Comparison of ENCODE assay signal across 2 cellular contexts in the genomic region with DNA sequence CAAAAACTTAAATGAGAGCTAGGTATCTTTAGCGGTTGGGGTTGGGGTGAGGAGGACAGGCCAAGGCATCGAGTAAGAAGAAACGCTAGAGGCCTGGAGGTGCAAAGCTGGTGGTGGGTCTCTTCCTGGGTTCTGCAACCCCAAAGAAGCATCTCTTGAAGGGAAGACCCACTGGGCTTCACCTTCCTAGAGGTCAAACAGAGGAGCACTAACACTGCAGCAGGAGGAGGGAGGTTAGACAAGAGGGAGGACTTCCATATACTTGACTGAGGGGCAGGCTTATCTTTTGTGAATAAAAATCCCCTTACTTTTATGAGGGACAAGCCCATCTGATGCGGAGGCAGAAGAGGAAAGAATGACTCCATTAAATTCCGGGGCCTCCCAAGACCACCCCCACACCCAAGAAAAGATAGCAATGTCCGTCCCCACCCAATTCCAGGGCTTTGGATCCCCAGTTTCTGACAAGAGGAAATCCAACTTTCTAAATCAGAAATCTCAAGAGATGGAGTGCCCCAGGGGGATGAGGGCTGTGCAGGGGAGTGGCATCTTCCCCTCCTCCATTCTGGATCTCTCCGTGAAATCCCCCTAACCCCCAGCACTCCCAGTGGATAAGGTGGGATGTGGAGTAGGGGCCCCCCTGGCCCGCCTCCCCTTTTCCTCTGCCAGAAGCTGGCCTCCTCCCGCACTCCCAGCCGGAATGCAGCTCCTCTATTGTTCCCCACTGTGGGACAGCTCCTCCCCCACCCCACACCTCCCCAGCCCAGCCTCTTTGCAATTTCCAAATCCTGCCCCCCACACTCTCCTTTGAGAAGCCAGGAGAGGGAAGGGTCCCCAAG.
A peak's percentile ranks its signal among the peaks of the same experiment; 100 is the strongest.
TF ChIP-seq lines count a peak whose summit lies in the region.

No MANE protein-coding gene starts in this region.

TF ChIP-seq in A549, 52 proteins besides CTCF, POLR2A, EP300 and RAD21:
- no peak for TF ChIP-seq GATA3 (IDR thresholded peaks at IDR 0.05; ENCODE audit: borderline replicate concordance)
- TF ChIP-seq RCOR1 (IDR thresholded peaks at IDR 0.05; ENCODE audit: low read depth, low read length): no peak
- TF ChIP-seq JUN (IDR thresholded peaks at IDR 0.05): no peak

TF ChIP-seq in HEK293, 187 proteins besides CTCF, POLR2A, EP300 and RAD21:
- TF ChIP-seq IKZF3 (tag by site-specific recombination; IDR thresholded peaks at IDR 0.05) (peak; percentile 30; the same call in 1 of the 2 replicates), ZNF747 (tag by site-specific recombination; IDR thresholded peaks at IDR 0.05) (no peak), ZFHX2 (tag by site-specific recombination; conservative IDR thresholded peaks at IDR 0.05) (0 out of 2 replicates have a peak, but pooled peaks have one; percentile 8), ZNF48 (tag by site-specific recombination; IDR thresholded peaks at IDR 0.05) (no peak), ZNF596 (tag by site-specific recombination; IDR thresholded peaks at IDR 0.05) (no peak), HOXA7 (CRISPR knock-in tag; IDR thresholded peaks at IDR 0.05; ENCODE audit: borderline replicate concordance) (no peak), SETDB1 (IDR thresholded peaks at IDR 0.05; ENCODE audit: insufficient read length, low read length) (no peak), SP7 (tag by site-specific recombination; IDR thresholded peaks at IDR 0.05) (no peak), ZNF341 (tag by site-specific recombination; IDR thresholded peaks at IDR 0.05; ENCODE audit: low read depth) (peak; percentile 43; the same call in 1 of the 2 replicates), ZNF561 (tag by site-specific recombination; IDR thresholded peaks at IDR 0.05; ENCODE audit: borderline replicate concordance) (no peak), ZNF658 (tag by site-specific recombination; IDR thresholded peaks at IDR 0.05) (no peak), ZNF629 (tag by site-specific recombination; IDR thresholded peaks at IDR 0.05) (no peak), ZNF777 (tag by site-specific recombination; IDR thresholded peaks at IDR 0.05; ENCODE audit: borderline replicate concordance) (no peak), ZBTB48 (tag by site-specific recombination; IDR thresholded peaks at IDR 0.05) (no peak), ZNF830 (tag by site-specific recombination; IDR thresholded peaks at IDR 0.05; ENCODE audit: low read depth) (no peak), ZFP41 (tag by site-specific recombination; IDR thresholded peaks at IDR 0.05; ENCODE audit: borderline replicate concordance) (no peak), YY1 (tag by site-specific recombination; IDR thresholded peaks at IDR 0.05) (no peak)
- TF ChIP-seq, protein P1, sequence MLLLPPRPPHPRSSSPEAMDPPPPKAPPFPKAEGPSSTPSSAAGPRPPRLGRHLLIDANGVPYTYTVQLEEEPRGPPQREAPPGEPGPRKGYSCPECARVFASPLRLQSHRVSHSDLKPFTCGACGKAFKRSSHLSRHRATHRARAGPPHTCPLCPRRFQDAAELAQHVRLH (tag by site-specific recombination; IDR thresholded peaks at IDR 0.05): no peak
- TF ChIP-seq, protein P2, sequence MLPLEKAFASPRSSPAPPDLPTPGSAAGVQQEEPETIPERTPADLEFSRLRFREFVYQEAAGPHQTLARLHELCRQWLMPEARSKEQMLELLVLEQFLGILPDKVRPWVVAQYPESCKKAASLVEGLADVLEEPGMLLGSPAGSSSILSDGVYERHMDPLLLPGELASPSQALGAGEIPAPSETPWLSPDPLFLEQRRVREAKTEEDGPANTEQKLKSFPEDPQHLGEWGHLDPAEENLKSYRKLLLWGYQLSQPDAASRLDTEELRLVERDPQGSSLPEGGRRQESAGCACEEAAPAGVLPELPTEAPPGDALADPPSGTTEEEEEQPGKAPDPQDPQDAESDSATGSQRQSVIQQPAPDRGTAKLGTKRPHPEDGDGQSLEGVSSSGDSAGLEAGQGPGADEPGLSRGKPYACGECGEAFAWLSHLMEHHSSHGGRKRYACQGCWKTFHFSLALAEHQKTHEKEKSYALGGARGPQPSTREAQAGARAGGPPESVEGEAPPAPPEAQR (tag by site-specific recombination; IDR thresholded peaks at IDR 0.05): no peak
- TF ChIP-seq, protein P3, sequence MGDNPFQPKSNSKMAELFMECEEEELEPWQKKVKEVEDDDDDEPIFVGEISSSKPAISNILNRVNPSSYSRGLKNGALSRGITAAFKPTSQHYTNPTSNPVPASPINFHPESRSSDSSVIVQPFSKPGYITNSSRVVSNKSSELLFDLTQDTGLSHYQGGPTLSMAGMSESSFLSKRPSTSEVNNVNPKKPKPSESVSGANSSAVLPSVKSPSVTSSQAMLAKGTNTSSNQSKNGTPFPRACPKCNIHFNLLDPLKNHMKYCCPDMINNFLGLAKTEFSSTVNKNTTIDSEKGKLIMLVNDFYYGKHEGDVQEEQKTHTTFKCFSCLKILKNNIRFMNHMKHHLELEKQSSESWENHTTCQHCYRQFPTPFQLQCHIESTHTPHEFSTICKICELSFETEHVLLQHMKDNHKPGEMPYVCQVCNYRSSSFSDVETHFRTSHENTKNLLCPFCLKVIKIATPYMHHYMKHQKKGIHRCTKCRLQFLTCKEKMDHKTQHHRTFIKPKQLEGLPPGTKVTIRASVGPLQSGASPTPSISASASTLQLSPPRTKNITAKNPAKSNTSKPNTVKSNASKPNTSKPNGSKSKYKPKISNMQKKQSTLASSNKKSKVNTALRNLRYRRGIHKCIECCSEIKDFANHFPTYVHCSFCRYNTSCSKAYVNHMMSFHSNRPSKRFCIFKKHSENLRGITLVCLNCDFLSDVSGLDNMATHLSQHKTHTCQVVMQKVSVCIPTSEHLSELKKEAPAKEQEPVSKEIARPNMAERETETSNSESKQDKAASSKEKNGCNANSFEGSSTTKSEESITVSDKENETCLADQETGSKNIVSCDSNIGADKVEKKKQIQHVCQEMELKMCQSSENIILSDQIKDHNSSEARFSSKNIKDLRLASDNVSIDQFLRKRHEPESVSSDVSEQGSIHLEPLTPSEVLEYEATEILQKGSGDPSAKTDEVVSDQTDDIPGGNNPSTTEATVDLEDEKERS (tag by site-specific recombination; IDR thresholded peaks at IDR 0.05): no peak
- TF ChIP-seq, protein P4, sequence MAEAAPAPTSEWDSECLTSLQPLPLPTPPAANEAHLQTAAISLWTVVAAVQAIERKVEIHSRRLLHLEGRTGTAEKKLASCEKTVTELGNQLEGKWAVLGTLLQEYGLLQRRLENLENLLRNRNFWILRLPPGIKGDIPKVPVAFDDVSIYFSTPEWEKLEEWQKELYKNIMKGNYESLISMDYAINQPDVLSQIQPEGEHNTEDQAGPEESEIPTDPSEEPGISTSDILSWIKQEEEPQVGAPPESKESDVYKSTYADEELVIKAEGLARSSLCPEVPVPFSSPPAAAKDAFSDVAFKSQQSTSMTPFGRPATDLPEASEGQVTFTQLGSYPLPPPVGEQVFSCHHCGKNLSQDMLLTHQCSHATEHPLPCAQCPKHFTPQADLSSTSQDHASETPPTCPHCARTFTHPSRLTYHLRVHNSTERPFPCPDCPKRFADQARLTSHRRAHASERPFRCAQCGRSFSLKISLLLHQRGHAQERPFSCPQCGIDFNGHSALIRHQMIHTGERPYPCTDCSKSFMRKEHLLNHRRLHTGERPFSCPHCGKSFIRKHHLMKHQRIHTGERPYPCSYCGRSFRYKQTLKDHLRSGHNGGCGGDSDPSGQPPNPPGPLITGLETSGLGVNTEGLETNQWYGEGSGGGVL (tag by site-specific recombination; IDR thresholded peaks at IDR 0.05): no peak
- TF ChIP-seq, protein P5, sequence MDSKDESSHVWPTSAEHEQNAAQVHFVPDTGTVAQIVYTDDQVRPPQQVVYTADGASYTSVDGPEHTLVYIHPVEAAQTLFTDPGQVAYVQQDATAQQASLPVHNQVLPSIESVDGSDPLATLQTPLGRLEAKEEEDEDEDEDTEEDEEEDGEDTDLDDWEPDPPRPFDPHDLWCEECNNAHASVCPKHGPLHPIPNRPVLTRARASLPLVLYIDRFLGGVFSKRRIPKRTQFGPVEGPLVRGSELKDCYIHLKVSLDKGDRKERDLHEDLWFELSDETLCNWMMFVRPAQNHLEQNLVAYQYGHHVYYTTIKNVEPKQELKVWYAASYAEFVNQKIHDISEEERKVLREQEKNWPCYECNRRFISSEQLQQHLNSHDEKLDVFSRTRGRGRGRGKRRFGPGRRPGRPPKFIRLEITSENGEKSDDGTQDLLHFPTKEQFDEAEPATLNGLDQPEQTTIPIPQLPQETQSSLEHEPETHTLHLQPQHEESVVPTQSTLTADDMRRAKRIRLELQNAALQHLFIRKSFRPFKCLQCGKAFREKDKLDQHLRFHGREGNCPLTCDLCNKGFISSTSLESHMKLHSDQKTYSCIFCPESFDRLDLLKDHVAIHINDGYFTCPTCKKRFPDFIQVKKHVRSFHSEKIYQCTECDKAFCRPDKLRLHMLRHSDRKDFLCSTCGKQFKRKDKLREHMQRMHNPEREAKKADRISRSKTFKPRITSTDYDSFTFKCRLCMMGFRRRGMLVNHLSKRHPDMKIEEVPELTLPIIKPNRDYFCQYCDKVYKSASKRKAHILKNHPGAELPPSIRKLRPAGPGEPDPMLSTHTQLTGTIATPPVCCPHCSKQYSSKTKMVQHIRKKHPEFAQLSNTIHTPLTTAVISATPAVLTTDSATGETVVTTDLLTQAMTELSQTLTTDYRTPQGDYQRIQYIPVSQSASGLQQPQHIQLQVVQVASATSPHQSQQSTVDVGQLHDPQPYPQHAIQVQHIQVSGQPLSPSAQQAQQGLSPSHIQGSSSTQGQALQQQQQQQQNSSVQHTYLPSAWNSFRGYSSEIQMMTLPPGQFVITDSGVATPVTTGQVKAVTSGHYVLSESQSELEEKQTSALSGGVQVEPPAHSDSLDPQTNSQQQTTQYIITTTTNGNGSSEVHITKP (tag by site-specific recombination; IDR thresholded peaks at IDR 0.05): peak; percentile 54; the same call in 1 of the 2 replicates
- TF ChIP-seq, protein P6, sequence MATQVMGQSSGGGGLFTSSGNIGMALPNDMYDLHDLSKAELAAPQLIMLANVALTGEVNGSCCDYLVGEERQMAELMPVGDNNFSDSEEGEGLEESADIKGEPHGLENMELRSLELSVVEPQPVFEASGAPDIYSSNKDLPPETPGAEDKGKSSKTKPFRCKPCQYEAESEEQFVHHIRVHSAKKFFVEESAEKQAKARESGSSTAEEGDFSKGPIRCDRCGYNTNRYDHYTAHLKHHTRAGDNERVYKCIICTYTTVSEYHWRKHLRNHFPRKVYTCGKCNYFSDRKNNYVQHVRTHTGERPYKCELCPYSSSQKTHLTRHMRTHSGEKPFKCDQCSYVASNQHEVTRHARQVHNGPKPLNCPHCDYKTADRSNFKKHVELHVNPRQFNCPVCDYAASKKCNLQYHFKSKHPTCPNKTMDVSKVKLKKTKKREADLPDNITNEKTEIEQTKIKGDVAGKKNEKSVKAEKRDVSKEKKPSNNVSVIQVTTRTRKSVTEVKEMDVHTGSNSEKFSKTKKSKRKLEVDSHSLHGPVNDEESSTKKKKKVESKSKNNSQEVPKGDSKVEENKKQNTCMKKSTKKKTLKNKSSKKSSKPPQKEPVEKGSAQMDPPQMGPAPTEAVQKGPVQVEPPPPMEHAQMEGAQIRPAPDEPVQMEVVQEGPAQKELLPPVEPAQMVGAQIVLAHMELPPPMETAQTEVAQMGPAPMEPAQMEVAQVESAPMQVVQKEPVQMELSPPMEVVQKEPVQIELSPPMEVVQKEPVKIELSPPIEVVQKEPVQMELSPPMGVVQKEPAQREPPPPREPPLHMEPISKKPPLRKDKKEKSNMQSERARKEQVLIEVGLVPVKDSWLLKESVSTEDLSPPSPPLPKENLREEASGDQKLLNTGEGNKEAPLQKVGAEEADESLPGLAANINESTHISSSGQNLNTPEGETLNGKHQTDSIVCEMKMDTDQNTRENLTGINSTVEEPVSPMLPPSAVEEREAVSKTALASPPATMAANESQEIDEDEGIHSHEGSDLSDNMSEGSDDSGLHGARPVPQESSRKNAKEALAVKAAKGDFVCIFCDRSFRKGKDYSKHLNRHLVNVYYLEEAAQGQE (tag by site-specific recombination; IDR thresholded peaks at IDR 0.05): no peak
- TF ChIP-seq, protein P7, sequence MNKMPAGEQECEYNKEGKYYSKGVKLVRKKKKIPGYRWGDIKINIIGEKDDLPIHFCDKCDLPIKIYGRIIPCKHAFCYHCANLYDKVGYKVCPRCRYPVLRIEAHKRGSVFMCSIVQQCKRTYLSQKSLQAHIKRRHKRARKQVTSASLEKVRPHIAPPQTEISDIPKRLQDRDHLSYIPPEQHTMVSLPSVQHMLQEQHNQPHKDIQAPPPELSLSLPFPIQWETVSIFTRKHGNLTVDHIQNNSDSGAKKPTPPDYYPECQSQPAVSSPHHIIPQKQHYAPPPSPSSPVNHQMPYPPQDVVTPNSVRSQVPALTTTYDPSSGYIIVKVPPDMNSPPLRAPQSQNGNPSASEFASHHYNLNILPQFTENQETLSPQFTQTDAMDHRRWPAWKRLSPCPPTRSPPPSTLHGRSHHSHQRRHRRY (tag by site-specific recombination; IDR thresholded peaks at IDR 0.05): no peak
TF ChIP-seq in HEK293: peak in this region for 4.
